Comparison of ENCODE assay signal across 22 cellular contexts in the genomic region with DNA sequence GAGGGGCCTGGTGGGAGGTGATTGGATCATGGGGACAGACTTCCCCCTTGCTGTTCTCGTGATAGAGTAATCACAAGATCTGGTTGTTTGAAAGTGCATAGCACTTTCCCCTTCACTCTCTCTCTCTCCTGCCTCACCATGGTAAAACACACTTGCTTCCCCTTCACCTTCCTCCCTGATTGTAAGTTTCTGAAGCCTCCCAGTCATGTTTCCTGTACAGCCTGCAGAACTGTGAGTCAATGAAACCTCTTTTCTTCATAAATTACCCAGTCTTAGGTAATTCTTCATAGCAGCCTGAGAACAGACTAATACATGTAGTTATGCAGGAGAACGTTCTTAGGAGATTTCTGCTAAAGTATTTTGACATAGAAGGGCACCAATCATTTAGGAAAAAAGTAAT.
"Had no signal": no experiment of that assay in that cellular context is flagged by ENCODE, and none has a peak within 500 bp of the region (broad histone marks: within the 10 kb centered on the region; RNA-seq: fewer than 3 reads in every experiment).

No MANE protein-coding gene starts in this region.

- H3K9me3 Mint-ChIP-seq: activated CD4-positive, alpha-beta memory T cell treated with anti-CD3 and anti-CD28 coated beads for 36 hours; activated naive CD4-positive, alpha-beta T cell treated with anti-CD3 and anti-CD28 coated beads for 36 hours; activated naive CD8-positive, alpha-beta T cell treated with anti-CD3 and anti-CD28 coated beads, Interleukin-2, amount 50 U/mL, for 24 hours; activated T-helper 2 cell treated with anti-CD3 and anti-CD28 coated beads, Interferon-gamma antibody, Interleukin-2, Interleukin-4, amounts not matched to agents 10 μg/mL and 5 μg/mL and 100 μg/mL, durations not matched to agents 14 hours and 24 hours and 36 hours had no signal

- H3K4me1 ChIP-seq: vagina had no signal

- H3K27ac ChIP-seq: ascending aorta, dorsolateral prefrontal cortex, esophagus squamous epithelium, skin epidermis, transverse colon, vagina had no signal

- ATAC-seq: activated CD8-positive, alpha-beta memory T cell treated with anti-CD3 and anti-CD28 coated beads, Interleukin-2, amount 10 ng/mL, durations not matched to agents 7 days and 5 days; activated naive CD8-positive, alpha-beta T cell treated with anti-CD3 and anti-CD28 coated beads, Interleukin-2, amount 50 U/mL, for 24 hours; left ventricle myocardium superior had no signal

- DNase-seq: activated CD4-positive, alpha-beta memory T cell treated with anti-CD3 and anti-CD28 coated beads for 36 hours; activated CD4-positive, CD25-positive, alpha-beta regulatory T cell treated with anti-CD3 and anti-CD28 coated beads, Interleukin-2, amount 50 U/mL, for 72 hours; activated CD8-positive, alpha-beta memory T cell treated with anti-CD3 and anti-CD28 coated beads, Interleukin-2, amount 10 ng/mL, durations not matched to agents 7 days and 5 days; activated naive CD4-positive, alpha-beta T cell treated with anti-CD3 and anti-CD28 coated beads for 36 hours; activated naive CD8-positive, alpha-beta T cell treated with anti-CD3 and anti-CD28 coated beads, Interleukin-2, amount 50 U/mL, for 24 hours; activated T-cell treated with anti-CD3 and anti-CD28 coated beads, Interleukin-2, amount 50 U/mL, for 1 hour; dorsolateral prefrontal cortex; esophagus squamous epithelium; hypothalamus; left ventricle myocardium superior; nucleus accumbens; posterior cingulate gyrus; stimulated activated CD4-positive, alpha-beta T cell treated with anti-CD3 and anti-CD28 coated beads, Interleukin-15, amount 100 ng/mL, for 24 hours; stimulated activated CD4-positive, alpha-beta T cell treated with anti-CD3 and anti-CD28 coated beads, Interleukin-4, amount 100 ng/mL, for 1 hour; stimulated activated naive CD4-positive, alpha-beta T cell; T1000; transverse colon had no signal

- H3K4me3 ChIP-seq: ascending aorta, dorsolateral prefrontal cortex, esophagus squamous epithelium, skin epidermis, transverse colon, vagina had no signal

- H3K36me3 ChIP-seq: ascending aorta, esophagus squamous epithelium, transverse colon, vagina had no signal

- H3K27ac Mint-ChIP-seq: activated CD4-positive, alpha-beta memory T cell treated with anti-CD3 and anti-CD28 coated beads for 36 hours; activated CD8-positive, alpha-beta memory T cell treated with anti-CD3 and anti-CD28 coated beads, Interleukin-2, amount 10 ng/mL, durations not matched to agents 7 days and 5 days; activated naive CD4-positive, alpha-beta T cell treated with anti-CD3 and anti-CD28 coated beads for 36 hours; activated naive CD8-positive, alpha-beta T cell treated with anti-CD3 and anti-CD28 coated beads, Interleukin-2, amount 50 U/mL, for 24 hours; activated T-helper 2 cell treated with anti-CD3 and anti-CD28 coated beads, Interferon-gamma antibody, Interleukin-2, Interleukin-4, amounts not matched to agents 10 μg/mL and 5 μg/mL and 100 μg/mL, durations not matched to agents 14 hours and 24 hours and 36 hours; nephron had no signal

- H3K4me3 Mint-ChIP-seq: activated CD4-positive, alpha-beta memory T cell treated with anti-CD3 and anti-CD28 coated beads for 36 hours; activated CD8-positive, alpha-beta memory T cell treated with anti-CD3 and anti-CD28 coated beads, Interleukin-2, amount 10 ng/mL, durations not matched to agents 7 days and 5 days; activated naive CD4-positive, alpha-beta T cell treated with anti-CD3 and anti-CD28 coated beads for 36 hours; activated naive CD8-positive, alpha-beta T cell treated with anti-CD3 and anti-CD28 coated beads, Interleukin-2, amount 50 U/mL, for 24 hours; nephron had no signal

- H3K4me1 Mint-ChIP-seq: activated naive CD8-positive, alpha-beta T cell treated with anti-CD3 and anti-CD28 coated beads, Interleukin-2, amount 50 U/mL, for 24 hours; nephron had no signal

- H3K36me3 Mint-ChIP-seq: activated CD4-positive, alpha-beta memory T cell treated with anti-CD3 and anti-CD28 coated beads for 36 hours; activated CD8-positive, alpha-beta memory T cell treated with anti-CD3 and anti-CD28 coated beads, Interleukin-2, amount 10 ng/mL, durations not matched to agents 7 days and 5 days had no signal

- H3K27me3 ChIP-seq: ascending aorta, esophagus squamous epithelium, transverse colon, vagina had no signal

- H3K9me3 ChIP-seq: ascending aorta, esophagus squamous epithelium, transverse colon, vagina had no signal
